1 cellular context compared by ENCODE assay signal in genomic region chrX:101237041-101237440, GRCh38.
TF ChIP-seq lines count a peak whose summit lies in the region.

No MANE protein-coding gene starts in this region.

TF ChIP-seq in A549, 52 proteins besides CTCF, POLR2A, EP300 and RAD21 (continued from another document):
- TF ChIP-seq EHMT2 (IDR thresholded peaks at IDR 0.05; ENCODE audit: low read depth) = no peak
